In genomic region chr12:116299548-116300150, GRCh38 we compare ENCODE assay signal across 11 cellular contexts. TPM values are rescaled to one million over a fixed set of nuclear protein-coding genes. Genes with fewer than 3 reads are reported as not detected.
DNase-seq lines count a peak whose midpoint lies in the region; ATAC-seq and TF ChIP-seq lines count a peak whose summit lies in the region.
"Had no signal": no experiment of that assay in that cellular context is flagged by ENCODE, and none has a peak within 500 bp of the region (broad histone marks: within the 10 kb centered on the region; RNA-seq: fewer than 3 reads in every experiment).

No MANE protein-coding gene starts in this region.

- H3K4me3 ChIP-seq in body of pancreas (no peak overlapping the region), ovary (no peak overlapping the region)

- H3K4me1 ChIP-seq in body of pancreas (peaks cover 12% of the 10 kb centered on the region), ovary (ENCODE audit: insufficient read depth) (peaks cover 12% of the 10 kb centered on the region)

- H3K36me3 ChIP-seq in body of pancreas (replicated peaks in 1 of 2; ENCODE audit: insufficient read depth in 1 of 2, low read depth in 2 of 2) (no peaks in the 10 kb centered on the region), ovary (no peaks in the 10 kb centered on the region)

- no peaks in the 10 kb centered on the region for H3K9me3 ChIP-seq in body of pancreas
- no peaks in the 10 kb centered on the region for H3K9me3 ChIP-seq in ovary

- H3K27me3 ChIP-seq in body of pancreas = no peaks in the 10 kb centered on the region
- H3K27me3 ChIP-seq in ovary = no peaks in the 10 kb centered on the region

- TF ChIP-seq CTCF in body of pancreas (IDR thresholded peaks at IDR 0.05) (no peak), ovary (IDR thresholded peaks at IDR 0.05) (no peak)

- 43 to 44% methylated on average over 7 of the region's 7 CpGs for WGBS in body of pancreas, 2 donors
- WGBS in ovary, 3 donors = 2 to 7% (median 6%) methylated on average over 7 of the region's 7 CpGs

- no peak for TF ChIP-seq EP300 in ovary (IDR thresholded peaks at IDR 0.05)

- peak overlapping the region in 3 of 4 donors; percentile 7 to 17 (median 9) for H3K27ac ChIP-seq in body of pancreas
- H3K27ac ChIP-seq in ovary = peak overlapping the region in 1 of 2 donors; percentile 72

- intact Hi-C loops in body of pancreas (cut with DNase I) = no loop called here
- intact Hi-C loops in left ventricle myocardium superior (cut with micrococcal nuclease) = no loop called here
- intact Hi-C loops in ovary (cut with DNase I) = loop anchor here in 2 of 4 donors (10.0 kb wide), 2 partner anchors 235 to 305 kb away; no protein-coding TSS in a partner anchor

- no peak for TF ChIP-seq POLR2A in body of pancreas (IDR thresholded peaks at IDR 0.05)
- no peak for TF ChIP-seq POLR2A in ovary (IDR thresholded peaks at IDR 0.05)

- peak; percentile 27 for ATAC-seq in body of pancreas
- ATAC-seq in left ventricle myocardium superior = peak; percentile 69
- ATAC-seq: activated T-cell treated with anti-CD3 and anti-CD28 coated beads, Interleukin-2, amount 50 U/mL, for 4 hours had no signal

- DNase-seq in AG08396 (ENCODE audit: low spot score) (peak; percentile 36), body of pancreas (peak in 2 of 4 donors; percentile 28 to 31), left ventricle myocardium superior (no peak), ovary (peak in 4 of 5 donors; percentile 40 to 57 (median 48)), HuH-7.5 (ENCODE audit: low spot score) (no peak), cerebellar cortex (ENCODE audit: low spot score) (no peak), SK-N-DZ (ENCODE audit: low spot score) (no peak), NCI-H2029 (lab: John Stamatoyannopoulos, UW) (no peak)
- DNase-seq: activated T-cell treated with anti-CD3 and anti-CD28 coated beads, Interleukin-2, amount 50 U/mL, for 4 hours; DMS 273 treated with DMSO at 0.1 percent for 48 hours; stimulated activated CD4-positive, alpha-beta T cell treated with anti-CD3 and anti-CD28 coated beads, Interleukin-12 subunit alpha, Interleukin-12 subunit beta, amount 100 ng/mL, for 4 hours had no signal

RNA-seq across cellular contexts. Expression of gene MED13L, which starts 22.2 kb away (rescaled TPM):
- 10 to 100 TPM; 65.9 to 72.6 TPM for total RNA-seq in body of pancreas
- total RNA-seq in left ventricle myocardium superior = 64.0 TPM
- total RNA-seq in ovary = 100 to 1,000 TPM; 127 to 198 (median 168) TPM
- 10 to 100 TPM; 47.8 to 73.5 TPM for polyA plus RNA-seq in ovary
- 15.1 and 23.1 TPM in 2 replicates for polyA plus RNA-seq in SK-N-DZ (2014; cell fraction: cytosol; rRNA removed)
- polyA plus RNA-seq in SK-N-DZ (2014; cell fraction: nucleus; rRNA removed) = 12.0 and 24.7 TPM in 2 replicates

Comparison
In these comparisons a context has a peak if more than half of its experiments do, and no peak if none do; other contexts are left out.
1. DNase-seq: peak in AG08396 (single experiment) and ovary (4 of 5); none in left ventricle myocardium superior (single experiment), HuH-7.5 (single experiment), cerebellar cortex (single experiment), SK-N-DZ (single experiment) and NCI-H2029 (single experiment).